Comparison of ENCODE assay signal across 1 cellular context in genomic region chr16:52497067-52497816, GRCh38.
TF ChIP-seq lines count a peak whose summit lies in the region.

No MANE protein-coding gene starts in this region.

TF ChIP-seq in GM23338, 12 proteins besides CTCF, POLR2A, EP300 and RAD21 (continued from another document):
- TF ChIP-seq NANOG (IDR thresholded peaks at IDR 0.05; ENCODE audit: borderline replicate concordance) (no peak), ETS1 (IDR thresholded peaks at IDR 0.05) (no peak), CREB1 (CRISPR knock-in tag; IDR thresholded peaks at IDR 0.05; ENCODE audit: low read depth) (no peak), JUNB (IDR thresholded peaks at IDR 0.05; ENCODE audit: unreplicated experiment) (no peak), EZH2phosphoT487 (IDR thresholded peaks at IDR 0.05; ENCODE audit: unreplicated experiment) (no peak), REST (IDR thresholded peaks at IDR 0.05; ENCODE audit: unreplicated experiment) (no peak)
